ENCODE assay signal across 22 cellular contexts in the genomic region with DNA sequence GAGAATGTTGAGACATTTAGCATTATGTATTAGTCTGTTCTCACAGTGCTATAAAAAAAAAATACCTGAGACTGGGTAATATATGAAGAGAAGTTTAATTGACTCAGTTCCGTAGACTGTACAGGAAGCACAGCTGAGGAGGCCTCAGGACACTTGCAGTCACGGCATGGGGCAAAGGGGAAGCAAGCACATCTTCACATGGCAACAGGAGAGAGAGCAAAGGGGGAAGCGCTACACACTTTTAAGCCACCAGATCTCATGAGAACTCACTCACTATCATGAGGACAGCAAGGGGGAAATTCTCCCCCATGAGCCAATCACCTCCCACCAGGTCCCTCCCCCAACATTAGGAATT. TPM values are rescaled to one million over a fixed set of nuclear protein-coding genes. Genes with fewer than 3 reads are reported as not detected.
DNase-seq lines count a peak whose midpoint lies in the region; ATAC-seq and TF ChIP-seq lines count a peak whose summit lies in the region.
"Had no signal": no experiment of that assay in that cellular context is flagged by ENCODE, and none has a peak within 500 bp of the region (broad histone marks: within the 10 kb centered on the region; RNA-seq: fewer than 3 reads in every experiment).

No MANE protein-coding gene starts in this region.

- TF ChIP-seq CTCF in endodermal cell (conservative IDR thresholded peaks at IDR 0.05) (no peak), mesothelial cell of epicardium (IDR thresholded peaks at IDR 0.05; ENCODE audit: unreplicated experiment) (no peak)

- H3K27me3 ChIP-seq in ACC112 (ENCODE audit: insufficient read depth, low read length) (no peaks in the 10 kb centered on the region), endodermal cell (ENCODE audit: control insufficient read depth, insufficient read depth, low read length, poor library complexity, severe bottlenecking) (no peaks in the 10 kb centered on the region)
- H3K27me3 ChIP-seq: ascending aorta; BLaER1 treated with 17β-estradiol and CSF1 and Interleukin-3, amounts not matched to agents 10 nM and 100 nM; Peyer's patch had no signal

- H3K4me1 ChIP-seq in ACC112 (ENCODE audit: control insufficient read depth, insufficient read depth, low read length, unreplicated experiment), result peaks cover 11% of the 10 kb centered on the region
- no peaks in the 10 kb centered on the region for H3K4me1 ChIP-seq in endodermal cell (ENCODE audit: control insufficient read depth, insufficient read depth, low read length)
- H3K4me1 ChIP-seq: ascending aorta; BLaER1 treated with 17β-estradiol and CSF1 and Interleukin-3, amounts not matched to agents 10 nM and 100 nM; Peyer's patch had no signal

- H3K79me2 ChIP-seq in ACC112 (ENCODE audit: control insufficient read depth, insufficient read depth, low read length, unreplicated experiment), result no peaks in the 10 kb centered on the region

- no peaks in the 10 kb centered on the region for H3K9me3 ChIP-seq in endodermal cell (ENCODE audit: control insufficient read depth, low read length)
- H3K9me3 ChIP-seq: ascending aorta, Peyer's patch had no signal

- H3K9me3 Mint-ChIP-seq in endodermal cell (peaks cover 5% of the 10 kb centered on the region), mesothelial cell of epicardium (no peaks in the 10 kb centered on the region)
- H3K9me3 Mint-ChIP-seq: activated naive CD4-positive, alpha-beta T cell treated with anti-CD3 and anti-CD28 coated beads, Interleukin-2, amount 50 U/mL, for 72 hours; activated T-cell treated with anti-CD3 and anti-CD28 coated beads, Interleukin-2, amount 50 U/mL, for 72 hours had no signal

- 94 to 95% methylated on average over 2 to 3 of the region's 3 CpGs for WGBS in endodermal cell (ENCODE audit: insufficient coverage in 1 of 2, insufficient read length in 1 of 2), 2 experiments

- ATAC-seq in HG03520 (IDR thresholded peaks at IDR 0.05; ENCODE audit: unreplicated experiment) (no peak), HG02981 (IDR thresholded peaks at IDR 0.05; ENCODE audit: unreplicated experiment) (no peak), HG03280 (IDR thresholded peaks at IDR 0.05; ENCODE audit: unreplicated experiment) (no peak)
- ATAC-seq: activated naive CD4-positive, alpha-beta T cell treated with anti-CD3 and anti-CD28 coated beads, Interleukin-2, amount 50 U/mL, for 72 hours; activated T-cell treated with anti-CD3 and anti-CD28 coated beads, Interleukin-2, amount 50 U/mL, for 72 hours; naive thymus-derived CD4-positive, alpha-beta T cell had no signal

- H3K36me3 ChIP-seq in ACC112 (ENCODE audit: insufficient read depth, low read length) (no peaks in the 10 kb centered on the region), endodermal cell (ENCODE audit: control insufficient read depth, insufficient read depth, low read length) (no peaks in the 10 kb centered on the region)
- H3K36me3 ChIP-seq: ascending aorta; BLaER1 treated with 17β-estradiol and CSF1 and Interleukin-3, amounts not matched to agents 10 nM and 100 nM; Peyer's patch had no signal

- H3K4me1 Mint-ChIP-seq in endodermal cell, result no peaks in the 10 kb centered on the region
- H3K4me1 Mint-ChIP-seq in mesothelial cell of epicardium, result peaks cover 12% of the 10 kb centered on the region
- H3K4me1 Mint-ChIP-seq: memory B cell; naive thymus-derived CD4-positive, alpha-beta T cell had no signal

- H3K4me3 Mint-ChIP-seq in endodermal cell (no peak overlapping the region), mesothelial cell of epicardium (no peak overlapping the region)
- H3K4me3 Mint-ChIP-seq: activated T-cell treated with anti-CD3 and anti-CD28 coated beads, Interleukin-2, amount 50 U/mL, for 72 hours; memory B cell; naive thymus-derived CD4-positive, alpha-beta T cell had no signal

- DNase-seq in HK-2 (ENCODE audit: unreplicated experiment) (peak; percentile 61), endodermal cell (peak; percentile 28), mesothelial cell of epicardium (ENCODE audit: low spot score in 2 of 2, unreplicated experiment in 2 of 2) (no peak), DMS153 treated with DMSO at 0.1 percent for 48 hours (lab: John Stamatoyannopoulos, UW; ENCODE audit: unreplicated experiment) (no peak)
- DNase-seq: activated CD4-positive, alpha-beta T cell treated with anti-CD3 and anti-CD28 coated beads for 48 hours; activated T-cell treated with anti-CD3 and anti-CD28 coated beads, Interleukin-2, amount 50 U/mL, for 72 hours; Karpas-422; naive thymus-derived CD4-positive, alpha-beta T cell; NCI-H1105; NCI-H2081 treated with DMSO at 0.1 percent for 48 hours; Peyer's patch; T-helper 2 cell had no signal

- no peak overlapping the region for H3K27ac Mint-ChIP-seq in endodermal cell
- H3K27ac Mint-ChIP-seq in mesothelial cell of epicardium, result peak overlapping the region; percentile 96
- H3K27ac Mint-ChIP-seq: activated naive CD4-positive, alpha-beta T cell treated with anti-CD3 and anti-CD28 coated beads, Interleukin-2, amount 50 U/mL, for 72 hours; activated T-cell treated with anti-CD3 and anti-CD28 coated beads, Interleukin-2, amount 50 U/mL, for 72 hours; memory B cell; naive thymus-derived CD4-positive, alpha-beta T cell had no signal

- H3K27ac ChIP-seq in ACC112 (ENCODE audit: low read depth, low read length) (peak overlapping the region; percentile 81), endodermal cell (ENCODE audit: low read depth, low read length) (no peak overlapping the region)
- H3K27ac ChIP-seq: ascending aorta; BLaER1 treated with 17β-estradiol and CSF1 and Interleukin-3, amounts not matched to agents 10 nM and 100 nM; Peyer's patch had no signal

- H2AFZ ChIP-seq in ACC112 (ENCODE audit: low read length, unreplicated experiment), result no peak overlapping the region

- no peaks in the 10 kb centered on the region for H3K36me3 Mint-ChIP-seq in endodermal cell (ENCODE audit: low read depth)
- no peaks in the 10 kb centered on the region for H3K36me3 Mint-ChIP-seq in mesothelial cell of epicardium

- H3K4me3 ChIP-seq in ACC112 (ENCODE audit: low read depth, low read length) (no peak overlapping the region), endodermal cell (ENCODE audit: low read length) (no peak overlapping the region)
- H3K4me3 ChIP-seq: ascending aorta; BLaER1 treated with 17β-estradiol and CSF1 and Interleukin-3, amounts not matched to agents 10 nM and 100 nM; Peyer's patch had no signal

- H3K9ac ChIP-seq in endodermal cell (ENCODE audit: extremely low read depth, low read length, poor library complexity, severe bottlenecking), result no peak overlapping the region
- H3K9ac ChIP-seq: BLaER1 treated with 17β-estradiol and CSF1 and Interleukin-3, amounts not matched to agents 10 nM and 100 nM had no signal

- peaks cover 4% of the 10 kb centered on the region for H3K27me3 Mint-ChIP-seq in endodermal cell (ENCODE audit: insufficient read depth)
- H3K27me3 Mint-ChIP-seq in mesothelial cell of epicardium (ENCODE audit: low read depth), result no peaks in the 10 kb centered on the region

RNA-seq across cellular contexts. Expression of a gene that starts 26.8 kb away (rescaled TPM):
- under 1 TPM; 0.51 to 0.69 TPM for total RNA-seq in endodermal cell
- polyA plus RNA-seq in endodermal cell (2013, experiment 1 of 2), result 39.2 TPM
- 32.0 TPM for polyA plus RNA-seq in endodermal cell (2013, experiment 2 of 2)
- 62.4 to 63.5 TPM (median 63.4 TPM) in 3 replicates for total RNA-seq in mesothelial cell of epicardium
- total RNA-seq: frontal cortex; naive thymus-derived CD4-positive, alpha-beta T cell; omental fat pad had no signal
- polyA plus RNA-seq: naive thymus-derived CD4-positive, alpha-beta T cell had no signal

Comparison
In these comparisons a context has a peak if more than half of its experiments do, and no peak if none do; other contexts are left out.
1. DNase-seq: peak in HK-2 (single experiment) and endodermal cell (single experiment); none in mesothelial cell of epicardium (0 of 2) and DMS153 treated with DMSO at 0.1 percent for 48 hours (single experiment).
2. RNA of a gene that starts 26.8 kb away (total RNA-seq): 62.4 to 63.5 TPM in mesothelial cell of epicardium; 0.51 to 0.69 TPM in endodermal cell; every median in the first group is over 10 times any median in the second.